Comparison of ENCODE assay signal across 1 cellular context in genomic region chr5:178786424-178786823, GRCh38.
TF ChIP-seq lines count a peak whose summit lies in the region.

No MANE protein-coding gene starts in this region.

TF ChIP-seq in K562, 482 proteins besides CTCF, POLR2A, EP300 and RAD21 (continued from another document):
- no peak for TF ChIP-seq ZNF407 (IDR thresholded peaks at IDR 0.05; ENCODE audit: low read depth)
- TF ChIP-seq ZNF212 (CRISPR knock-in tag; IDR thresholded peaks at IDR 0.05) = no peak
- TF ChIP-seq C11orf30 (IDR thresholded peaks at IDR 0.05; ENCODE audit: low read depth) = no peak
